In the genomic region with DNA sequence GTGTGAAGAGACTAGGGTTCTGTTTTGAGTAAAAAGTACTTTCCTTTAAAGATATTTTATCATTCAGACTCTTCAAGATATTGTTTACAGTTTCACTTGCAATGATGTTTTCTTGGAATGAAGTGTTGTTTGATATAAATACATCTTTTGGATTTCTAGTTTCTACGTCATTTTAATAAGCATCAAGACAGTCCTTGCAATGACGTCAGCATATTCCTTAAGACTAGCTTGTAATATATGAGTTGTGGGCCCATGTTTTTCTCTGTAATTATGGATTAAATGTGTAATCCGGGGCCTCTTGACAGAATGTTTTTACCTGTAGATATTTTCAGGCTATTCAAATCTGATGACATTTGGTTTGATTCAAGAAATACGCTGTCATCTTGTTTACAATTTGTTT, we compare ENCODE assay signal across 27 cellular contexts.
"Had no signal": no experiment of that assay in that cellular context is flagged by ENCODE, and none has a peak within 500 bp of the region (broad histone marks: within the 10 kb centered on the region; RNA-seq: fewer than 3 reads in every experiment).

No MANE protein-coding gene starts in this region.

- H3K9me3 ChIP-seq: esophagus squamous epithelium, gastrocnemius medialis, heart right ventricle, left lung, lower lobe of right lung, mucosa of descending colon had no signal

- ATAC-seq: effector memory CD8-positive, alpha-beta T cell; esophagus mucosa; gastrocnemius medialis; heart right ventricle; left cardiac atrium; left lung; left ventricle myocardium superior; lower lobe of right lung; mucosa of descending colon had no signal

- H3K36me3 ChIP-seq: esophagus squamous epithelium, gastrocnemius medialis, heart right ventricle, left lung, lower lobe of right lung had no signal

- H3K4me3 ChIP-seq: coronary artery, dorsolateral prefrontal cortex, esophagus squamous epithelium, gastrocnemius medialis, heart right ventricle, left lung, lower lobe of right lung, mucosa of descending colon had no signal

- H3K4me1 ChIP-seq: esophagus squamous epithelium, gastrocnemius medialis, heart right ventricle, left lung, lower lobe of right lung had no signal

- H3K27me3 ChIP-seq: esophagus squamous epithelium, gastrocnemius medialis, left lung had no signal

- FAIRE-seq: endometrium, islet of Langerhans, keratinocyte had no signal

- DNase-seq: dermis blood vessel endothelial cell; dorsolateral prefrontal cortex; effector CD8-positive, alpha-beta T cell; effector memory CD8-positive, alpha-beta T cell; endodermal cell; erythroblast; esophagus squamous epithelium; foreskin fibroblast; foreskin melanocyte; gastrocnemius medialis; glutamatergic neuron; head of caudate nucleus; heart right ventricle; hippocampal formation; left cardiac atrium; left lung; left ventricle myocardium superior; lower lobe of right lung; mesenchymal stem cell; mucosa of descending colon; naive B cell had no signal

- H3K27ac ChIP-seq: coronary artery, dorsolateral prefrontal cortex, epithelial cell of prostate, esophagus squamous epithelium, gastrocnemius medialis, heart right ventricle, left lung, lower lobe of right lung had no signal
